Comparison of ENCODE assay signal across 28 cellular contexts in the genomic region with DNA sequence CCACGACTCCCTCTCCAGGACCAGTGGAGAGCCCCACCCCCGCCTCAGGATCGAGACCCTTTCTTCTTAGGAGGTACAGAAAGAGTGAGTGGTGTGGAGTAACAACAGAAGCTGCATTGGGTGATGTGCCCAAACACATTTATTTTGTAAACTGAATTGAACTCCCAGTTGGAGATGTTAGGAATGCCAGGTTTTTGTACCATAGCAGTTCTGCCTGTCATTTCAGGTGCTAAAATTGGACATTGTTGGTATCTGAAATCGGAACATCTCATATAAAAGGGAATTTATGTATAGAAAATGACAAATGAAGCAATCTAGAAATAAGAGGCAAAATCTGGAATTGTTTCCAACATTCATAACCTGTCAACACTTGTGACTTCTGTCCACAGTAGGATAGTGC.
"Had no signal": no experiment of that assay in that cellular context is flagged by ENCODE, and none has a peak within 500 bp of the region (broad histone marks: within the 10 kb centered on the region; RNA-seq: fewer than 3 reads in every experiment).

No MANE protein-coding gene starts in this region.

- H3K27me3 Mint-ChIP-seq: activated CD4-positive, alpha-beta T cell treated with anti-CD3 and anti-CD28 coated beads, Interleukin-2, amount 10 ng/mL, durations not matched to agents 7 days and 5 days; activated naive CD8-positive, alpha-beta T cell; naive B cell had no signal

- ATAC-seq: gastroesophageal sphincter, left ventricle myocardium superior, WTC11 had no signal

- H3K9me3 ChIP-seq: ascending aorta, gastroesophageal sphincter, pancreas, right atrium auricular region, suprapubic skin, tibial artery had no signal

- H3K4me1 ChIP-seq: ascending aorta, pancreas had no signal

- H3K4me3 ChIP-seq: ascending aorta, cardiac muscle cell, coronary artery, dorsolateral prefrontal cortex, gastroesophageal sphincter, hepatocyte, pancreas, right atrium auricular region, smooth muscle cell, suprapubic skin, tibial artery had no signal

- DNase-seq: activated CD4-positive, alpha-beta T cell treated with anti-CD3 and anti-CD28 coated beads for 1 hour; activated CD4-positive, alpha-beta T cell treated with anti-CD3 and anti-CD28 coated beads, Interleukin-2, amount 10 ng/mL, durations not matched to agents 7 days and 5 days; activated gamma-delta T cell; dorsolateral prefrontal cortex; effector memory CD4-positive, alpha-beta T cell; islet precursor cell; left ventricle myocardium superior; mammary epithelial cell; naive B cell; nucleus accumbens; pancreas; stimulated activated CD4-positive, alpha-beta T cell treated with anti-CD3 and anti-CD28 coated beads, Interleukin-2, amount 100 ng/mL, for 24 hours; stimulated activated naive CD4-positive, alpha-beta T cell; T-helper 2 cell; tibial artery had no signal

- H3K27me3 ChIP-seq: ascending aorta, cardiac muscle cell, dorsolateral prefrontal cortex, gastroesophageal sphincter, hepatocyte, pancreas, right atrium auricular region, suprapubic skin, tibial artery had no signal

- H3K27ac Mint-ChIP-seq: activated CD4-positive, alpha-beta T cell treated with anti-CD3 and anti-CD28 coated beads, Interleukin-2, amount 10 ng/mL, durations not matched to agents 7 days and 5 days; mesothelial cell of epicardium had no signal

- H3K4me1 Mint-ChIP-seq: mesothelial cell of epicardium, neural crest cell had no signal

- H2AFZ ChIP-seq: hepatocyte had no signal

- H3K4me3 Mint-ChIP-seq: activated CD4-positive, alpha-beta T cell treated with anti-CD3 and anti-CD28 coated beads, Interleukin-2, amount 10 ng/mL, durations not matched to agents 7 days and 5 days; activated naive CD8-positive, alpha-beta T cell; brain; mesothelial cell of epicardium; neural crest cell; WTC11 had no signal

- H3K9me3 Mint-ChIP-seq: activated CD4-positive, alpha-beta T cell treated with anti-CD3 and anti-CD28 coated beads, Interleukin-2, amount 10 ng/mL, durations not matched to agents 7 days and 5 days; brain; mesothelial cell of epicardium; naive B cell; neural crest cell; WTC11 had no signal

- H3K27ac ChIP-seq: ascending aorta, cardiac muscle cell, coronary artery, gastroesophageal sphincter, hepatocyte, pancreas, right atrium auricular region, suprapubic skin, tibial artery had no signal

- H3K4me2 ChIP-seq: hepatocyte, smooth muscle cell had no signal
